Comparison of ENCODE assay signal across 1 cellular context in genomic region chr4:184464759-184465454, GRCh38.
A peak's percentile ranks its signal among the peaks of the same experiment; 100 is the strongest.
TF ChIP-seq lines count a peak whose summit lies in the region.

No MANE protein-coding gene starts in this region.

TF ChIP-seq in HepG2, 621 proteins besides CTCF, POLR2A, EP300 and RAD21 (continued from another document and continues in another):
- TF ChIP-seq ZNF646 (CRISPR knock-in tag; IDR thresholded peaks at IDR 0.05): no peak
- TF ChIP-seq ZFYVE20 (CRISPR knock-in tag; IDR thresholded peaks at IDR 0.05; ENCODE audit: borderline replicate concordance, low read depth): no peak
- TF ChIP-seq GABPA (IDR thresholded peaks at IDR 0.05; ENCODE audit: low read depth, low read length): no peak
- no peak for TF ChIP-seq GABPA (CRISPR knock-in tag; IDR thresholded peaks at IDR 0.05; ENCODE audit: low read depth)
- TF ChIP-seq NONO (IDR thresholded peaks at IDR 0.05): no peak
- no peak for TF ChIP-seq NONO (CRISPR knock-in tag; conservative IDR thresholded peaks at IDR 0.05)
- TF ChIP-seq ZNF563 (CRISPR knock-in tag; IDR thresholded peaks at IDR 0.05): no peak
- no peak for TF ChIP-seq ZNF383 (CRISPR knock-in tag; IDR thresholded peaks at IDR 0.05; ENCODE audit: borderline replicate concordance)
- TF ChIP-seq PBX3 (CRISPR knock-in tag; IDR thresholded peaks at IDR 0.05; ENCODE audit: borderline replicate concordance): no peak
- no peak for TF ChIP-seq STAT6 (CRISPR knock-in tag; IDR thresholded peaks at IDR 0.05; ENCODE audit: borderline replicate concordance)
- 0 out of 2 replicates have a peak, but pooled peaks have one; percentile 30 for TF ChIP-seq FUBP1 (CRISPR knock-in tag; IDR thresholded peaks at IDR 0.05; ENCODE audit: borderline replicate concordance)
- 0 out of 2 replicates have a peak, but pooled peaks have one; percentile 25 for TF ChIP-seq ZNF614 (CRISPR knock-in tag; IDR thresholded peaks at IDR 0.05; ENCODE audit: borderline replicate concordance)
- TF ChIP-seq DZIP1 (CRISPR knock-in tag; IDR thresholded peaks at IDR 0.05): no peak
- no peak for TF ChIP-seq PTBP1 (IDR thresholded peaks at IDR 0.05; ENCODE audit: low read depth, low read length, poor library complexity, severe bottlenecking)
- no peak; the same call in 1 of the 2 replicates for TF ChIP-seq ZBTB26 (CRISPR knock-in tag; IDR thresholded peaks at IDR 0.05; ENCODE audit: borderline replicate concordance)
- TF ChIP-seq BRF2 (CRISPR knock-in tag; IDR thresholded peaks at IDR 0.05): no peak
- TF ChIP-seq FOXA1 (IDR thresholded peaks at IDR 0.05): peak; percentile 63
- peak; percentile 82 for TF ChIP-seq FOXA1 (CRISPR knock-in tag; IDR thresholded peaks at IDR 0.05)
- no peak for TF ChIP-seq ZBTB39 (CRISPR knock-in tag; IDR thresholded peaks at IDR 0.05)
- TF ChIP-seq YEATS4 (CRISPR knock-in tag; IDR thresholded peaks at IDR 0.05; ENCODE audit: borderline replicate concordance): no peak
- peak; percentile 66; the same call in 1 of the 2 replicates for TF ChIP-seq TBX3 (IDR thresholded peaks at IDR 0.05; ENCODE audit: borderline replicate concordance)
- no peak for TF ChIP-seq ZNF766 (CRISPR knock-in tag; IDR thresholded peaks at IDR 0.05; ENCODE audit: borderline replicate concordance)
